In the genomic region with DNA sequence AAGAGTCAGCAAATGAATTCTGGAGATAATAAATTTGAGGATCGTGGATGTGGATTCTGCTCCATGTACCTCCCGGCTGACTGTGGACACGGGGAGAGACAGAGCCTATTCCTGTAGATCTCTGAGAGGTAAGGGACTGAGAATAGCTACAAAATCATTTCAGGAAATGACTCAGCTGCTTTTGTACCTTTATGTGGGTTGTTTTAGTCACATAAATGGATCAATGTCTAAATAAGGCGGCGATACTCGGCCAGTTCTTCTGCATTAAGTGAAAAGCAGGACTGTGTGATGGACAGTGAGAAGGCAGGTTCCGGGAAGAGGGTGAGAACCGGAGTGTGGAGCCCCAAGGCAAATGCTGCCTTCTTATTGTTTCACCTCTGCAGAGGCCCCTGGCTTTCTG, we compare ENCODE assay signal across 1 cellular context.
TF ChIP-seq lines count a peak whose summit lies in the region.

No MANE protein-coding gene starts in this region.

TF ChIP-seq in GM12878, 131 proteins besides CTCF, POLR2A, EP300 and RAD21 (continued from another document):
- TF ChIP-seq, protein P1, sequence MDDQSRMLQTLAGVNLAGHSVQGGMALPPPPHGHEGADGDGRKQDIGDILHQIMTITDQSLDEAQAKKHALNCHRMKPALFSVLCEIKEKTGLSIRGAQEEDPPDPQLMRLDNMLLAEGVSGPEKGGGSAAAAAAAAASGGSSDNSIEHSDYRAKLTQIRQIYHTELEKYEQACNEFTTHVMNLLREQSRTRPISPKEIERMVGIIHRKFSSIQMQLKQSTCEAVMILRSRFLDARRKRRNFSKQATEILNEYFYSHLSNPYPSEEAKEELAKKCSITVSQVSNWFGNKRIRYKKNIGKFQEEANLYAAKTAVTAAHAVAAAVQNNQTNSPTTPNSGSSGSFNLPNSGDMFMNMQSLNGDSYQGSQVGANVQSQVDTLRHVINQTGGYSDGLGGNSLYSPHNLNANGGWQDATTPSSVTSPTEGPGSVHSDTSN (IDR thresholded peaks at IDR 0.05; ENCODE audit: insufficient replicate concordance, low read depth, low read length), result no peak
- TF ChIP-seq JUNB (IDR thresholded peaks at IDR 0.05), result peak; percentile 17; the same call in 1 of the 2 replicates
- TF ChIP-seq MEF2A (IDR thresholded peaks at IDR 0.05; ENCODE audit: insufficient read depth, low read depth, low read length), result 0 out of 2 replicates have a peak, but pooled peaks have one; percentile 30
